21 cellular contexts compared by ENCODE assay signal in the genomic region with DNA sequence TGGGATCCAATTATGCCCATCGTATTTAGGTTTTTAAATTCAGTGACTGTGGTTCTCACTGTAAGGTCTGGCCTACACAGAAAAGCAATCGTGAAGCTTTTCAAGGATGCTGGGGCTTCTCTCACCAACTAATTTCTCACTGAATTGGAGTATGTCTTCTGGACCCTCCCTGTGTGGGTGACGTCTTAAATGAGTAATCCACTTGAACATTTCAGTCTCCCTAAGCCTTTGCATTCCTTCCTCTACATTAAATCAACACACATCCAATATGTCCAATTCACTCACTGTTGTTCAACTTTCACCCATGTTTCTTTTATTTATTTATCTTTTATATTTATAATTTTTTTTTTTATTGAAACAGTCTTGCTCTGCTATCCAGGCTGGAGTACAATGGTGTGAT. TPM values are rescaled to one million over a fixed set of nuclear protein-coding genes. Genes with fewer than 3 reads are reported as not detected.
A peak's percentile ranks its signal among the peaks of the same experiment; 100 is the strongest.
DNase-seq lines count a peak whose midpoint lies in the region; ATAC-seq, FAIRE-seq and TF ChIP-seq lines count a peak whose summit lies in the region.
"Had no signal": no experiment of that assay in that cellular context is flagged by ENCODE, and none has a peak within 500 bp of the region (broad histone marks: within the 10 kb centered on the region; RNA-seq: fewer than 3 reads in every experiment).

No MANE protein-coding gene starts in this region.

- POLR2A ChIA-PET in WTC11 (lab: Charles Lee) (no interaction called here), H1 (lab: Charles Lee; ENCODE audit: partially characterized antibody) (interaction anchor here (1.3 to 9.3 kb wide), 4 partner anchors 12 to 29 kb away, joined by 5 to 170 read pairs (median 12); partner anchors contain the start of gene BTF3)
- POLR2A ChIA-PET in CD4-positive, alpha-beta memory T cell (lab: Charles Lee; ENCODE audit: partially characterized antibody): no interaction called here

- no peak overlapping the region for H3K14ac ChIP-seq in H1 (ENCODE audit: insufficient read length)

- H3F3A ChIP-seq in GM23338 (replicated peaks; ENCODE audit: low read depth): peaks cover 6% of the 10 kb centered on the region; the same call in 1 of the 2 replicates

- H3K9ac ChIP-seq in H1 (replicated peaks in 1 of 4; ENCODE audit: extremely low read depth in 1 of 4, low read depth in 3 of 4, low read length in 3 of 4): no peak overlapping the region; a peak in 1 of 7 replicates
- no peak overlapping the region for H3K9ac ChIP-seq in mesendoderm (ENCODE audit: low read length)

- H3K18ac ChIP-seq in H1 (ENCODE audit: extremely low read depth, low read length) (peak overlapping the region; percentile 91), mesendoderm (ENCODE audit: low read length) (no peak overlapping the region)

- H3K23ac ChIP-seq in H1 (ENCODE audit: insufficient read length): no peak overlapping the region
- no peak overlapping the region for H3K23ac ChIP-seq in mesendoderm (ENCODE audit: low read length)

- 88% methylated on average over 3 of the region's 3 CpGs; no CpG with 5 or more reads in 1 of the 2 experiments for WGBS in H1 (ENCODE audit: extremely low coverage in 1 of 2, insufficient coverage in 1 of 2, insufficient read length in 1 of 2, insufficient replicate concordance in 2 of 2, low coverage in 1 of 2, low lambda C conversion rate in 2 of 2, missing lambda C conversion rate in 1 of 2), 2 experiments
- no CpG with 5 or more reads among the region's 3 CpGs for WGBS in mesendoderm (ENCODE audit: extremely low coverage, insufficient coverage, low lambda C conversion rate)

- H4K5ac ChIP-seq in H1 (ENCODE audit: insufficient read length, low read depth, low read length) (peak overlapping the region; percentile 60), mesendoderm (ENCODE audit: low read length) (no peak overlapping the region)

- H2BK120ac ChIP-seq in H1 (replicated peaks; ENCODE audit: low read depth, low read length): peak overlapping the region; percentile 98
- no peak overlapping the region for H2BK120ac ChIP-seq in mesendoderm (ENCODE audit: low read depth, low read length)

- H3K36me3 Mint-ChIP-seq in GM23338 (ENCODE audit: low read depth): peaks cover 3% of the 10 kb centered on the region; the same call in 2 of the 3 replicates
- no peaks in the 10 kb centered on the region for H3K36me3 Mint-ChIP-seq in WTC11
- H3K36me3 Mint-ChIP-seq in CD4-positive, alpha-beta memory T cell: no peaks in the 10 kb centered on the region

- no peak for TF ChIP-seq RAD21 in H1 (IDR thresholded peaks at IDR 0.05 in 1 of 2, conservative IDR thresholded peaks at IDR 0.05 in 1 of 2; ENCODE audit: low read depth in 2 of 2, low read length in 2 of 2)

- H2BK5ac ChIP-seq in H1 (ENCODE audit: low read depth, low read length): peak overlapping the region; percentile 97; the same call in 1 of the 2 replicates
- H2BK5ac ChIP-seq in mesendoderm (ENCODE audit: low read length): no peak overlapping the region

- H3K23me2 ChIP-seq in H1 (ENCODE audit: low read depth, low read length): no peaks in the 10 kb centered on the region; the same call in 1 of the 2 replicates

- H3K27me3 ChIP-seq in GM23338 (ENCODE audit: insufficient read depth) (no peaks in the 10 kb centered on the region), H1 (replicated peaks in 1 of 4; ENCODE audit: control insufficient read depth in 3 of 4, extremely low read depth in 1 of 4, insufficient read depth in 3 of 4, low read length in 3 of 4) (no peaks in the 10 kb centered on the region), mesendoderm (ENCODE audit: insufficient read depth, low read length, poor library complexity) (no peaks in the 10 kb centered on the region)
- no peaks in the 10 kb centered on the region for H3K27me3 ChIP-seq in CD4-positive, alpha-beta memory T cell (ENCODE audit: insufficient read depth, low read length)

- H3K4me1 Mint-ChIP-seq in GM23338 (peaks cover 56% of the 10 kb centered on the region), WTC11 (peaks cover 60% of the 10 kb centered on the region)
- H3K4me1 Mint-ChIP-seq in CD4-positive, alpha-beta memory T cell: no peaks in the 10 kb centered on the region

- no peaks in the 10 kb centered on the region for H3K79me1 ChIP-seq in H1 (ENCODE audit: low read depth, low read length)
- H3K79me1 ChIP-seq in mesendoderm (ENCODE audit: low read length): no peaks in the 10 kb centered on the region

- no peak for FAIRE-seq in H1 (lab: Jason Lieb, UNC)
- FAIRE-seq: HepG2 had no signal

- H3K27me3 Mint-ChIP-seq in GM23338 (ENCODE audit: insufficient read depth, low read depth, poor library complexity): peaks cover 6% of the 10 kb centered on the region
- no peaks in the 10 kb centered on the region for H3K27me3 Mint-ChIP-seq in WTC11 (ENCODE audit: low read depth)
- H3K27me3 Mint-ChIP-seq in CD4-positive, alpha-beta memory T cell: peaks cover 5 to 15% of the 10 kb centered on the region in 2 donors

- H2AK5ac ChIP-seq in H1 (ENCODE audit: low read depth, low read length) (peak overlapping the region; percentile 97), mesendoderm (ENCODE audit: low read length) (no peak overlapping the region)

- intact Hi-C loops in CD4-positive, alpha-beta memory T cell (cut with micrococcal nuclease): no loop called here

- H3K4me3 ChIP-seq in GM23338 (no peak overlapping the region; the same call in 1 of the 2 replicates), H1 (ENCODE audit: extremely low read depth in 1 of 4, insufficient read depth in 2 of 4, low read depth in 3 of 4, low read length in 4 of 4) (no peak overlapping the region), mesendoderm (ENCODE audit: low read length) (no peak overlapping the region)
- no peak overlapping the region for H3K4me3 ChIP-seq in CD4-positive, alpha-beta memory T cell (ENCODE audit: low read length in 2 of 2)

- H2AFZ ChIP-seq in GM23338: no peak overlapping the region
- no peak overlapping the region for H2AFZ ChIP-seq in H1 (ENCODE audit: low read length)

- H3K27ac ChIP-seq in GM23338 (ENCODE audit: low read depth) (peak overlapping the region; percentile 89), H1 (ENCODE audit: low read depth, low read length) (peak overlapping the region; percentile 76; the same call in 1 of the 2 replicates), mesendoderm (ENCODE audit: low read depth, low read length) (no peak overlapping the region)
- H3K27ac ChIP-seq in CD4-positive, alpha-beta memory T cell (ENCODE audit: low read depth, low read length): no peak overlapping the region

- DNase-seq in GM23338 (ENCODE audit: low spot score) (no peak), WTC11 (ENCODE audit: low spot score) (no peak), H1 (ENCODE audit: low read depth in 1 of 2, low spot score in 2 of 2) (no peak), mesendoderm (no peak), HK-2 (ENCODE audit: unreplicated experiment) (no peak), germinal center (ENCODE audit: low spot score) (no peak)
- no peak for DNase-seq in activated naive CD4-positive, alpha-beta T cell treated with Interleukin-2 at 50 U/mL for 16 hours
- DNase-seq in CD4-positive, alpha-beta memory T cell: no peak
- DNase-seq: C1 segment of cervical spinal cord, DMS79 treated with DMSO at 0.1 percent for 48 hours, GDM1, KG1, NCI-H1105 treated with DMSO at 0.1 percent for 48 hours, NCI-H1694, NCI-H2081 treated with DMSO at 0.1 percent for 48 hours, NCI-H510A, NCI-H748 treated with DMSO at 0.1 percent for 48 hours, OCI-M1, SIG-M5 had no signal

- no peak overlapping the region for H3K56ac ChIP-seq in H1 (replicated peaks; ENCODE audit: insufficient read length, low read depth, low read length)
- H3K56ac ChIP-seq in mesendoderm (ENCODE audit: low read length): peak overlapping the region; percentile 17

- H3K4me2 ChIP-seq in GM23338: no peak overlapping the region
- H3K4me2 ChIP-seq in H1 (ENCODE audit: insufficient read depth in 1 of 2, low read depth in 2 of 2, low read length in 2 of 2): peak overlapping the region in 1 of 2 experiments; percentile 68; a peak in 1 of 4 replicates
- no peak overlapping the region for H3K4me2 ChIP-seq in mesendoderm (ENCODE audit: low read length)

- no peak overlapping the region for H2BK15ac ChIP-seq in H1 (ENCODE audit: low read length)
- H2BK15ac ChIP-seq in mesendoderm (replicated peaks; ENCODE audit: low read depth): no peak overlapping the region

- H3K4me3 Mint-ChIP-seq in GM23338 (no peak overlapping the region; the same call in 2 of the 3 replicates), WTC11 (no peak overlapping the region)
- H3K4me3 Mint-ChIP-seq in CD4-positive, alpha-beta memory T cell: no peak overlapping the region

- no peak for TF ChIP-seq POLR2A in H1 (IDR thresholded peaks at IDR 0.05; ENCODE audit: control extremely low read depth in 1 of 2, low read depth in 2 of 2, low read length in 2 of 2)

- H3K4ac ChIP-seq in H1 (replicated peaks; ENCODE audit: insufficient read length, low read depth, low read length): peak overlapping the region; percentile 2
- no peak overlapping the region for H3K4ac ChIP-seq in mesendoderm (ENCODE audit: low read depth, low read length)

- CTCF ChIA-PET in WTC11 (lab: Charles Lee): interaction anchor here (1.4 to 2.9 kb wide), 2 partner anchors 36 to 307 kb away, joined by 3 to 27 read pairs; partner anchors contain the start of gene FOXD1
- CTCF ChIA-PET in H1 (lab: Charles Lee; ENCODE audit: partially characterized antibody): interaction anchor here (1.1 to 5.3 kb wide), 5 partner anchors 11 to 43 kb away, joined by 3 to 38 read pairs (median 5); no protein-coding TSS in a partner anchor
- CTCF ChIA-PET in CD4-positive, alpha-beta memory T cell (lab: Charles Lee; ENCODE audit: partially characterized antibody): no interaction called here

- H2BK12ac ChIP-seq in H1 (ENCODE audit: low read depth, low read length): peak overlapping the region; percentile 91

- TF ChIP-seq CTCF in GM23338 (conservative IDR thresholded peaks at IDR 0.05; ENCODE audit: low read depth in 2 of 2) (no peak), WTC11 (IDR thresholded peaks at IDR 0.05) (no peak), H1 (IDR thresholded peaks at IDR 0.05; ENCODE audit: control extremely low read depth in 1 of 3, insufficient read depth in 1 of 3, low read depth in 1 of 3, low read length in 3 of 3) (no peak)

- peak overlapping the region; percentile 93; the same call in 1 of the 2 replicates for H2BK20ac ChIP-seq in H1 (ENCODE audit: low read length)

- H4K8ac ChIP-seq in H1 (ENCODE audit: extremely low read depth, insufficient read depth, low read length) (no peak overlapping the region), mesendoderm (ENCODE audit: low read depth, low read length) (no peak overlapping the region)

- no peaks in the 10 kb centered on the region for H3K79me2 ChIP-seq in GM23338 (replicated peaks; ENCODE audit: insufficient read depth)
- no peaks in the 10 kb centered on the region for H3K79me2 ChIP-seq in H1 (ENCODE audit: control insufficient read depth in 1 of 2, insufficient read depth in 2 of 2, low read length in 2 of 2)
- H3K79me2 ChIP-seq in mesendoderm (ENCODE audit: control insufficient read depth, insufficient read depth, low read length): no peaks in the 10 kb centered on the region

- peaks cover 15% of the 10 kb centered on the region for H3K9me2 ChIP-seq in GM23338 (ENCODE audit: insufficient read depth)

- peaks cover 23% of the 10 kb centered on the region for H3K4me1 ChIP-seq in GM23338 (ENCODE audit: insufficient read depth)
- peaks cover 14 to 24% (median 21%) of the 10 kb centered on the region in 4 experiments for H3K4me1 ChIP-seq in H1 (replicated peaks in 1 of 4; ENCODE audit: control insufficient read depth in 3 of 4, insufficient read depth in 4 of 4, low read length in 3 of 4)
- peaks cover 6% of the 10 kb centered on the region for H3K4me1 ChIP-seq in mesendoderm (ENCODE audit: control insufficient read depth, low read depth, low read length)
- H3K4me1 ChIP-seq in CD4-positive, alpha-beta memory T cell (ENCODE audit: insufficient read depth, low read length): no peaks in the 10 kb centered on the region

- no peaks in the 10 kb centered on the region for H4K20me1 ChIP-seq in GM23338 (replicated peaks; ENCODE audit: insufficient read depth)
- H4K20me1 ChIP-seq in H1 (replicated peaks in 1 of 2; ENCODE audit: control insufficient read depth in 1 of 2, insufficient read depth in 2 of 2, low read length in 2 of 2): no peaks in the 10 kb centered on the region

- peak overlapping the region; percentile 98 for H3K27ac Mint-ChIP-seq in GM23338
- peak overlapping the region; percentile 80; the same call in 1 of the 2 replicates for H3K27ac Mint-ChIP-seq in WTC11
- no peak overlapping the region for H3K27ac Mint-ChIP-seq in CD4-positive, alpha-beta memory T cell

- peak overlapping the region; percentile 95 for H4K91ac ChIP-seq in H1 (replicated peaks; ENCODE audit: insufficient read length, low read length)

- H3K9me3 ChIP-seq in H1 (ENCODE audit: insufficient read depth in 2 of 2, low read depth in 1 of 2, low read length in 1 of 2): no peaks in the 10 kb centered on the region
- H3K9me3 ChIP-seq in CD4-positive, alpha-beta memory T cell (ENCODE audit: control insufficient read depth in 1 of 2, low read length in 2 of 2): no peaks in the 10 kb centered on the region

- no peaks in the 10 kb centered on the region for H3K36me3 ChIP-seq in GM23338 (ENCODE audit: insufficient read depth)
- no peaks in the 10 kb centered on the region for H3K36me3 ChIP-seq in H1 (ENCODE audit: control insufficient read depth in 2 of 4, insufficient read depth in 4 of 4, low read length in 3 of 4)
- H3K36me3 ChIP-seq in mesendoderm (ENCODE audit: control insufficient read depth, insufficient read depth, low read length): no peaks in the 10 kb centered on the region
- H3K36me3 ChIP-seq in CD4-positive, alpha-beta memory T cell (ENCODE audit: insufficient read depth, low read length): no peaks in the 10 kb centered on the region

- no peaks in the 10 kb centered on the region; the same call in 2 of the 3 replicates for H3K9me3 Mint-ChIP-seq in GM23338
- peaks cover 6% of the 10 kb centered on the region for H3K9me3 Mint-ChIP-seq in WTC11
- no peaks in the 10 kb centered on the region for H3K9me3 Mint-ChIP-seq in CD4-positive, alpha-beta memory T cell

- ATAC-seq in GM23338 (no peak), WTC11 (no peak)
- ATAC-seq: HepG2, SK-N-SH treated with all-trans-retinoic acid at 6 μM for 48 hours had no signal

- no peak for TF ChIP-seq EP300 in H1 (IDR thresholded peaks at IDR 0.05; ENCODE audit: borderline replicate concordance in 1 of 2, low read depth in 2 of 2, low read length in 2 of 2)

RNA-seq across cellular contexts. Expression of gene BTF3, which starts 12.5 kb away (rescaled TPM):
- 472 and 506 TPM in 2 replicates for total RNA-seq in GM23338 (2014; rRNA removed; shearing (Covaris generic))
- polyA plus RNA-seq in GM23338 (2016; fragmentation: Nextera tagmentation; extraction: Ambion mirVana) (1,033 and 1,148 TPM in 2 replicates), H1 (2011; rRNA removed) (228 and 396 TPM in 2 replicates)
- total RNA-seq in WTC11 (2021): 736 to 764 TPM (median 736 TPM) in 3 replicates
- 754 and 760 TPM in 2 replicates for total RNA-seq in H1 (2021; fragmentation: NEBNext Ultra II Directional; extraction: Animal tissue kit (Norgen Biotek cat#: 25700))
- 534 TPM for polyA plus RNA-seq in H1 (2011; cell fraction: cytosol; rRNA removed)
- polyA plus RNA-seq in H1 (2011; cell fraction: nucleus; rRNA removed): 231 TPM
- 763 to 1,151 TPM (median 803 TPM) in 4 replicates for polyA plus RNA-seq in H1 (2012, experiment 1 of 2)
- polyA plus RNA-seq in H1 (2012, experiment 2 of 2): 415 TPM
- polyA plus RNA-seq in H1 (2013, experiment 1 of 2): 1,514 TPM
- 1,491 TPM for polyA plus RNA-seq in H1 (2013, experiment 2 of 2)
- 244 and 380 TPM in 2 replicates for polyA minus RNA-seq in H1 (2011; rRNA and poly(A)+ RNA removed)
- 245 TPM for polyA minus RNA-seq in H1 (2011; cell fraction: cytosol; rRNA and poly(A)+ RNA removed)
- 134 TPM for polyA minus RNA-seq in H1 (2011; cell fraction: nucleus; rRNA and poly(A)+ RNA removed)
- polyA plus RNA-seq in mesendoderm (2013, experiment 1 of 2): 1,570 TPM
- 1,558 TPM for polyA plus RNA-seq in mesendoderm (2013, experiment 2 of 2)
- total RNA-seq in CD4-positive, alpha-beta memory T cell: 100 to 1,000 TPM; 538 to 557 TPM
- polyA plus RNA-seq in CD4-positive, alpha-beta memory T cell: 100 to 1,000 TPM; 757 to 779 TPM

RNA-seq across cellular contexts. Expression of gene FOXD1, which starts 37.1 kb away (rescaled TPM):
- total RNA-seq in GM23338 (2014; rRNA removed; shearing (Covaris generic)): 0.12 and 0.42 TPM in 2 replicates
- polyA plus RNA-seq in GM23338 (2016; fragmentation: Nextera tagmentation; extraction: Ambion mirVana) (0.23 TPM in 1 of 2 replicates, not detected in the other), H1 (2011; rRNA removed) (0.11 and 0.17 TPM in 2 replicates)
- 7.0 to 10.3 TPM (median 7.9 TPM) in 3 replicates for total RNA-seq in WTC11 (2021)
- total RNA-seq in H1 (2021; fragmentation: NEBNext Ultra II Directional; extraction: Animal tissue kit (Norgen Biotek cat#: 25700)): 0.73 and 1.1 TPM in 2 replicates
- polyA plus RNA-seq in H1 (2011; cell fraction: cytosol; rRNA removed): 0.16 TPM
- polyA plus RNA-seq in H1 (2011; cell fraction: nucleus; rRNA removed): 0.23 TPM
- 0.23 to 0.39 TPM (median 0.29 TPM) in 4 replicates for polyA plus RNA-seq in H1 (2012, experiment 1 of 2)
- polyA plus RNA-seq in H1 (2012, experiment 2 of 2): 0.47 TPM
- polyA plus RNA-seq in H1 (2013, experiment 1 of 2): 0.34 TPM
- 0.40 TPM for polyA plus RNA-seq in H1 (2013, experiment 2 of 2)
- polyA minus RNA-seq in H1 (2011; rRNA and poly(A)+ RNA removed): not detected in 2 replicates
- polyA minus RNA-seq in H1 (2011; cell fraction: cytosol; rRNA and poly(A)+ RNA removed): not detected
- polyA minus RNA-seq in H1 (2011; cell fraction: nucleus; rRNA and poly(A)+ RNA removed): not detected
- 0.25 TPM for polyA plus RNA-seq in mesendoderm (2013, experiment 1 of 2)
- 0.21 TPM for polyA plus RNA-seq in mesendoderm (2013, experiment 2 of 2)
- total RNA-seq in CD4-positive, alpha-beta memory T cell: not detected
- polyA plus RNA-seq in CD4-positive, alpha-beta memory T cell: under 1 TPM in 1 of 2 donors, not detected in 1; 0.08 TPM

Comparison
In these comparisons a context has a peak if more than half of its experiments do, and no peak if none do; other contexts are left out.
1. H3K27ac ChIP-seq: peak in GM23338 (single experiment) and H1 (single experiment); none in mesendoderm (single experiment) and CD4-positive, alpha-beta memory T cell (single experiment).
2. H3K27ac Mint-ChIP-seq: peak in GM23338 (single experiment) and WTC11 (single experiment); none in CD4-positive, alpha-beta memory T cell (0 of 7).